Comparison of ENCODE assay signal across 1 cellular context in genomic region chr2:144357623-144358400, GRCh38.
TF ChIP-seq lines count a peak whose summit lies in the region.

No MANE protein-coding gene starts in this region.

TF ChIP-seq in IMR-90, 13 proteins besides CTCF, POLR2A, EP300 and RAD21 (continued from another document):
- TF ChIP-seq BHLHE40 (IDR thresholded peaks at IDR 0.05; ENCODE audit: low read depth, low read length) (0 out of 2 replicates have a peak, but pooled peaks have one; percentile 30), MAFK (IDR thresholded peaks at IDR 0.05; ENCODE audit: low read depth, low read length) (peak; percentile 98), SMC3 (IDR thresholded peaks at IDR 0.05; ENCODE audit: low read depth, low read length) (no peak), ELK1 (IDR thresholded peaks at IDR 0.05; ENCODE audit: borderline replicate concordance, low read depth, low read length) (no peak), FOS (IDR thresholded peaks at IDR 0.05; ENCODE audit: low read depth, low read length) (peak; percentile 92)
